ENCODE assay signal across 35 cellular contexts in the genomic region with DNA sequence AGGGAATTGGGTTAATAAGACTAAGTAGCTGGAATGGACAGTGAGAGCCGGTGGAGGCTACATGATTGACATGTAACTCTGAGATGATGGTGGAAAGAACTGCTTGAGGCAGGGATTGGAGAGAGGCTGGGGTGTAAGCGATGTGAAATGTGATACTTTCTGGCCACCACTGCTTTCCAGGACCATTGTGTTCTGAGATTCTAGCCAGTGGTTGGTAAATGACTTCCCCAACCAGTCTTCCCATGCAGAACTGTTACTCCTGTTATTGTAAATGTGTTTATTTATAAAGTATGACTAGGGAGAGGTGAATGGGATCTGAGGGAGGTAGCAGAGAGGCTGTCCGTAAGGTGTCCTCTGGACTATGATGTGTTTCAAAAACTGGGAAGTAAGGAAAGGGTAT.
"Had no signal": no experiment of that assay in that cellular context is flagged by ENCODE, and none has a peak within 500 bp of the region (broad histone marks: within the 10 kb centered on the region; RNA-seq: fewer than 3 reads in every experiment).

No MANE protein-coding gene starts in this region.

- H3K27ac ChIP-seq: brain microvascular endothelial cell, Peyer's patch, SJSA1, VCaP had no signal

- H3K9me3 Mint-ChIP-seq: activated CD4-positive, alpha-beta memory T cell treated with anti-CD3 and anti-CD28 coated beads, Interleukin-2, amount 10 ng/mL, durations not matched to agents 7 days and 5 days; activated naive CD8-positive, alpha-beta T cell treated with anti-CD3 and anti-CD28 coated beads for 36 hours; activated T-cell treated with anti-CD3 and anti-CD28 coated beads, Interleukin-2, amount 50 U/mL, for 72 hours; activated T-helper 17 cell treated with anti-CD3 and anti-CD28 coated beads, Interleukin-2, amount 50 U/mL, for 72 hours; central memory CD8-positive, alpha-beta T cell had no signal

- H3K27me3 ChIP-seq: brain microvascular endothelial cell, Peyer's patch, SJSA1 had no signal

- H3K4me3 Mint-ChIP-seq: activated CD4-positive, alpha-beta memory T cell treated with anti-CD3 and anti-CD28 coated beads, Interleukin-2, amount 10 ng/mL, durations not matched to agents 7 days and 5 days; activated CD8-positive, alpha-beta memory T cell treated with anti-CD3 and anti-CD28 coated beads, Interleukin-2, amount 10 ng/mL, durations not matched to agents 7 days and 5 days; activated naive CD8-positive, alpha-beta T cell treated with anti-CD3 and anti-CD28 coated beads for 36 hours; activated T-helper 17 cell treated with anti-CD3 and anti-CD28 coated beads, Interleukin-2, amount 50 U/mL, for 72 hours; central memory CD8-positive, alpha-beta T cell had no signal

- H3K27ac Mint-ChIP-seq: activated CD4-positive, alpha-beta memory T cell treated with anti-CD3 and anti-CD28 coated beads, Interleukin-2, amount 10 ng/mL, durations not matched to agents 7 days and 5 days; activated CD8-positive, alpha-beta memory T cell treated with anti-CD3 and anti-CD28 coated beads, Interleukin-2, amount 10 ng/mL, durations not matched to agents 7 days and 5 days; activated naive CD8-positive, alpha-beta T cell treated with anti-CD3 and anti-CD28 coated beads for 36 hours; activated T-cell treated with anti-CD3 and anti-CD28 coated beads, Interleukin-2, amount 50 U/mL, for 72 hours; activated T-helper 17 cell treated with anti-CD3 and anti-CD28 coated beads, Interleukin-2, amount 50 U/mL, for 72 hours had no signal

- ATAC-seq: activated CD8-positive, alpha-beta memory T cell treated with anti-CD3 and anti-CD28 coated beads, Interleukin-2, amount 10 ng/mL, durations not matched to agents 7 days and 5 days; activated T-helper 17 cell treated with anti-CD3 and anti-CD28 coated beads, Interleukin-2, amount 50 U/mL, for 72 hours; PC-3 had no signal

- DNase-seq: activated CD4-positive, alpha-beta memory T cell treated with anti-CD3 and anti-CD28 coated beads, Interleukin-2, amount 10 ng/mL, durations not matched to agents 7 days and 5 days; activated CD4-positive, alpha-beta T cell treated with anti-CD3 and anti-CD28 coated beads for 1 hour; activated CD4-positive, alpha-beta T cell treated with anti-CD3 and anti-CD28 coated beads for 48 hours; activated CD4-positive, CD25-positive, alpha-beta regulatory T cell; activated CD8-positive, alpha-beta memory T cell treated with anti-CD3 and anti-CD28 coated beads for 24 hours; activated CD8-positive, alpha-beta memory T cell treated with anti-CD3 and anti-CD28 coated beads, Interleukin-2, amount 10 ng/mL, durations not matched to agents 7 days and 5 days; activated effector memory CD4-positive, alpha-beta T cell treated with anti-CD3 and anti-CD28 coated beads, Interleukin-2, amount 50 U/mL, for 16 hours; activated naive CD4-positive, alpha-beta T cell; activated naive CD4-positive, alpha-beta T cell treated with anti-CD3 and anti-CD28 coated beads, Interleukin-2, amount 50 U/mL, for 16 hours; activated naive CD8-positive, alpha-beta T cell treated with anti-CD3 and anti-CD28 coated beads for 36 hours; activated T-cell treated with anti-CD3 and anti-CD28 coated beads, Interleukin-2, amount 50 U/mL, for 1 hour; activated T-cell treated with anti-CD3 and anti-CD28 coated beads, Interleukin-2, amount 50 U/mL, for 72 hours; amniotic stem cell; aorta; brain microvascular endothelial cell; NCI-H1092 treated with DMSO at 0.1 percent for 48 hours; NCI-H1417; NCI-H187 treated with DMSO at 0.1 percent for 48 hours; NCI-H2081; NCI-H345; NCI-H526; NCI-H748 treated with DMSO at 0.1 percent for 48 hours; NK-92 treated with Interleukin-12 subunit alpha and Interleukin-12 subunit beta, amount 100 ng/mL, for 24 hours; PC-3; Peyer's patch; RPMI8226; SHP77 treated with DMSO at 0.1 percent for 48 hours; SW 1271; T-helper 1 cell; T-helper 2 cell; T-helper 9 cell had no signal

- H3K4me3 ChIP-seq: Peyer's patch, SJSA1 had no signal

- H3K4me1 ChIP-seq: Peyer's patch, SJSA1 had no signal
